Comparison of ENCODE assay signal across 18 cellular contexts in the genomic region with DNA sequence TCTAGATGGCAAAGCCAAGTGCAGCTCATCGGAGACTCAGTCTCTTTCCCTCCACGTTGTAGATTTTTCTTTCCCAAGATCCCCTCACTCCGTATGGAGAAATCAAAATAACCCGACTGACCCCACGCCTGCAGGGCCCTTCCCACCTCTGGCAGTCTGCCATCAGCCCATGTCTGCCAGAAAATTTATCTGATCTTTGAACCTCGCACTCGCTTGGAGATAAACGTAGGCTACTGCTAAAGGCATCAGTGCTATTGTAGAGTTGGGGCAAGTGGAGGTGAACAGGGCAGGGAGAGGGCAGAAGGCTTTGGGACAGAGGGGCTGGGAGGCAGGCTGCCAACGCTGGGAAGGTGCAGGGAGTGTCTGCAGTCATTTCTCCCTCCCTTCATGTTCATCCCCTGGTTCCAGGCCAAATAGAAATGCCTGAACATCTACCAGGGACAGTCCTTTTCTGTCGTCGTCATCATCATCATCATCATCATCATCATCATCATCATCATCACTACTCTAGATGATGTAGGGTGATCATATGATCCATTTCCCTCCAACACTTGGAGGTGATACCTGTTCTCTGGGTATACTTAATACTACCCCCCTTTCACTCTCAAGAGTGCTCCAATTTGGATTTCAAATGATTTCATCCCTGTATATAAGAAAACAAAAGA.
DNase-seq lines count a peak whose midpoint lies in the region; ATAC-seq and TF ChIP-seq lines count a peak whose summit lies in the region.
"Had no signal": no experiment of that assay in that cellular context is flagged by ENCODE, and none has a peak within 500 bp of the region (broad histone marks: within the 10 kb centered on the region; RNA-seq: fewer than 3 reads in every experiment).

No MANE protein-coding gene starts in this region.

- no peak overlapping the region for H3K23ac ChIP-seq in IMR-90 (ENCODE audit: low read depth, low read length)

- H2BK120ac ChIP-seq in IMR-90 (ENCODE audit: low read depth, low read length) = no peak overlapping the region

- DNase-seq in 8988T (peak; percentile 11), IMR-90 (no peak), posterior vena cava (ENCODE audit: low spot score) (peak; percentile 41)
- DNase-seq in activated CD8-positive, alpha-beta memory T cell treated with anti-CD3 and anti-CD28 coated beads, Interleukin-2, amount 50 U/mL, for 4 hours = no peak
- DNase-seq: CD8-positive, alpha-beta memory T cell; Kasumi-1; MM.1S; NCI-H1092; NCI-H146; NCI-H2029 treated with DMSO at 0.1 percent for 48 hours; NCI-H2171 had no signal

- no peak overlapping the region for H3K4me2 ChIP-seq in IMR-90 (ENCODE audit: low read depth, low read length)
- H3K4me2 ChIP-seq: BLaER1 treated with 17β-estradiol and CSF1 and Interleukin-3, amounts not matched to agents 10 nM and 100 nM had no signal

- dilution Hi-C loops in IMR-90 (cut with HindIII; ENCODE audit: low sequenced_read_pairs, unreplicated experiment) = no loop called here

- no peak overlapping the region for H2AFZ ChIP-seq in IMR-90 (replicated peaks; ENCODE audit: low read length, poor library complexity)

- H4K20me1 ChIP-seq in IMR-90 (ENCODE audit: insufficient read depth, low read length) = peaks cover 7% of the 10 kb centered on the region; the same call in 1 of the 2 replicates
- H4K20me1 ChIP-seq: BLaER1 treated with 17β-estradiol and CSF1 and Interleukin-3, amounts not matched to agents 10 nM and 100 nM had no signal

- H3K4me1 ChIP-seq in IMR-90 (ENCODE audit: control insufficient read depth, insufficient read depth, low read length) (peaks cover 5% of the 10 kb centered on the region; the same call in 1 of the 2 replicates), gastroesophageal sphincter (peaks cover 0 to 8% (median 0%) of the 10 kb centered on the region in 3 donors)

- no peak overlapping the region for H2AK5ac ChIP-seq in IMR-90 (ENCODE audit: low read depth, low read length)

- no peaks in the 10 kb centered on the region for H3K36me3 ChIP-seq in IMR-90 (ENCODE audit: control insufficient read depth, insufficient read depth, low read length)
- H3K36me3 ChIP-seq in gastroesophageal sphincter = no peaks in the 10 kb centered on the region
- H3K36me3 ChIP-seq: BLaER1 treated with 17β-estradiol and CSF1 and Interleukin-3, amounts not matched to agents 10 nM and 100 nM; SJSA1 had no signal

- H3K27ac ChIP-seq in IMR-90 (ENCODE audit: insufficient read depth, low read length) = no peak overlapping the region
- no peak overlapping the region for H3K27ac ChIP-seq in gastroesophageal sphincter
- H3K27ac ChIP-seq: BLaER1 treated with 17β-estradiol and CSF1 and Interleukin-3, amounts not matched to agents 10 nM and 100 nM; SJSA1 had no signal

- H3K79me1 ChIP-seq in IMR-90 (ENCODE audit: low read depth in 1 of 2, low read length in 2 of 2) = no peaks in the 10 kb centered on the region

- TF ChIP-seq EP300 in gastroesophageal sphincter (IDR thresholded peaks at IDR 0.05) = no peak

- no peak overlapping the region for H2BK15ac ChIP-seq in IMR-90 (ENCODE audit: low read depth, low read length)

- in situ Hi-C loops in IMR-90 (cut with MboI; ENCODE audit: low sequenced_read_pairs) = no loop called here

- H2AK9ac ChIP-seq in IMR-90 (replicated peaks; ENCODE audit: low read depth, low read length, poor library complexity) = peak overlapping the region; percentile 34

- no peak overlapping the region for H2BK20ac ChIP-seq in IMR-90 (ENCODE audit: low read depth, low read length)

- no peak overlapping the region for H2BK5ac ChIP-seq in IMR-90 (ENCODE audit: low read depth, low read length, poor library complexity, severe bottlenecking)

- H3K4ac ChIP-seq in IMR-90 (ENCODE audit: low read depth, low read length) = no peak overlapping the region

- H3K56ac ChIP-seq in IMR-90 (ENCODE audit: extremely low read depth, insufficient read depth, low read length) = no peak overlapping the region

- peaks cover 7% of the 10 kb centered on the region; the same call in 1 of the 2 replicates for H3K9me1 ChIP-seq in IMR-90 (ENCODE audit: insufficient read depth, low read length)

- POLR2A ChIA-PET in IMR-90 (lab: Charles Lee; ENCODE audit: unreplicated experiment) = no interaction called here

- no TSS peak for BruUV-seq in IMR-90 (replicated peaks; lab: Mats Ljungman, UMichigan)

- CTCF ChIA-PET in IMR-90 (lab: Yijun Ruan, JAX) = no interaction called here

- no peak overlapping the region for H4K91ac ChIP-seq in IMR-90 (ENCODE audit: insufficient read depth, low read depth, low read length)

- H3K9ac ChIP-seq in IMR-90 (ENCODE audit: low read depth, low read length) = no peak overlapping the region
- H3K9ac ChIP-seq: BLaER1 treated with 17β-estradiol and CSF1 and Interleukin-3, amounts not matched to agents 10 nM and 100 nM had no signal

- no peak overlapping the region for H3K18ac ChIP-seq in IMR-90 (ENCODE audit: low read depth, low read length)

- H3K27me3 ChIP-seq in IMR-90 (ENCODE audit: control insufficient read depth, insufficient read depth, low read length) (peaks cover 41% of the 10 kb centered on the region), gastroesophageal sphincter (no peaks in the 10 kb centered on the region)
- H3K27me3 ChIP-seq: BLaER1 treated with 17β-estradiol and CSF1 and Interleukin-3, amounts not matched to agents 10 nM and 100 nM; SJSA1 had no signal

- ATAC-seq in IMR-90 (ENCODE audit: low read depth) (no peak), gastroesophageal sphincter (peak; percentile 17), esophagus mucosa (no peak), HG03521 (IDR thresholded peaks at IDR 0.05; ENCODE audit: unreplicated experiment) (no peak), HG03280 (IDR thresholded peaks at IDR 0.05; ENCODE audit: unreplicated experiment) (no peak)
- ATAC-seq: Panc1 had no signal

- H3K4me3 ChIP-seq in IMR-90 (ENCODE audit: insufficient read depth, low read depth, low read length) (no peak overlapping the region), gastroesophageal sphincter (no peak overlapping the region)
- H3K4me3 ChIP-seq: BLaER1 treated with 17β-estradiol and CSF1 and Interleukin-3, amounts not matched to agents 10 nM and 100 nM; SJSA1 had no signal

- no peak for TF ChIP-seq RAD21 in IMR-90 (IDR thresholded peaks at IDR 0.05; ENCODE audit: low read length)

- intact Hi-C loops in IMR-90 (cut with micrococcal nuclease) = no loop called here
- intact Hi-C loops in posterior vena cava (cut with DNase I) = loop anchor here in 1 of 2 donors (5.0 kb wide), 1 partner anchor 86 kb away; no protein-coding TSS in a partner anchor

- no peak overlapping the region for H3K14ac ChIP-seq in IMR-90 (replicated peaks; ENCODE audit: low read depth, low read length)

- no peak for TF ChIP-seq POLR2A in IMR-90 (IDR thresholded peaks at IDR 0.05; ENCODE audit: low read depth, low read length)
- TF ChIP-seq POLR2A in gastroesophageal sphincter (IDR thresholded peaks at IDR 0.05) = no peak

- TF ChIP-seq CTCF in IMR-90 (conservative IDR thresholded peaks at IDR 0.05; ENCODE audit: low read depth, low read length) = no peak
- TF ChIP-seq CTCF in gastroesophageal sphincter (IDR thresholded peaks at IDR 0.05) = no peak

- H4K8ac ChIP-seq in IMR-90 (ENCODE audit: low read depth in 2 of 2, low read length in 2 of 2) = no peak overlapping the region

- 41% methylated on average over 3 of the region's 11 CpGs; no CpG with 5 or more reads in 1 of the 2 experiments for WGBS in IMR-90 (ENCODE audit: extremely low coverage in 2 of 2, insufficient read length in 1 of 2), 2 experiments
- 38 to 75% methylated on average over 4 to 5 of the region's 11 CpGs for WGBS in gastroesophageal sphincter (ENCODE audit: low coverage in 1 of 2), 2 donors

- H4K5ac ChIP-seq in IMR-90 (ENCODE audit: low read depth, low read length) = no peak overlapping the region

- H3K9me3 ChIP-seq in IMR-90 (ENCODE audit: control insufficient read depth, insufficient read depth, low read length) = no peaks in the 10 kb centered on the region
- H3K9me3 ChIP-seq in gastroesophageal sphincter = no peaks in the 10 kb centered on the region
- H3K9me3 ChIP-seq: BLaER1 treated with 17β-estradiol and CSF1 and Interleukin-3, amounts not matched to agents 10 nM and 100 nM; SJSA1 had no signal

TF ChIP-seq in IMR-90, 13 proteins besides CTCF, POLR2A, EP300 and RAD21:
- TF ChIP-seq SMC3 (IDR thresholded peaks at IDR 0.05; ENCODE audit: low read depth, low read length) (no peak), BHLHE40 (IDR thresholded peaks at IDR 0.05; ENCODE audit: low read depth, low read length) (no peak)

Comparison
In these comparisons a context has a peak if more than half of its experiments do, and no peak if none do; other contexts are left out.
1. DNase-seq: peak in 8988T (single experiment) and posterior vena cava (single experiment); none in IMR-90 (single experiment) and activated CD8-positive, alpha-beta memory T cell treated with anti-CD3 and anti-CD28 coated beads, Interleukin-2, amount 50 U/mL, for 4 hours (single experiment).